In the genomic region with DNA sequence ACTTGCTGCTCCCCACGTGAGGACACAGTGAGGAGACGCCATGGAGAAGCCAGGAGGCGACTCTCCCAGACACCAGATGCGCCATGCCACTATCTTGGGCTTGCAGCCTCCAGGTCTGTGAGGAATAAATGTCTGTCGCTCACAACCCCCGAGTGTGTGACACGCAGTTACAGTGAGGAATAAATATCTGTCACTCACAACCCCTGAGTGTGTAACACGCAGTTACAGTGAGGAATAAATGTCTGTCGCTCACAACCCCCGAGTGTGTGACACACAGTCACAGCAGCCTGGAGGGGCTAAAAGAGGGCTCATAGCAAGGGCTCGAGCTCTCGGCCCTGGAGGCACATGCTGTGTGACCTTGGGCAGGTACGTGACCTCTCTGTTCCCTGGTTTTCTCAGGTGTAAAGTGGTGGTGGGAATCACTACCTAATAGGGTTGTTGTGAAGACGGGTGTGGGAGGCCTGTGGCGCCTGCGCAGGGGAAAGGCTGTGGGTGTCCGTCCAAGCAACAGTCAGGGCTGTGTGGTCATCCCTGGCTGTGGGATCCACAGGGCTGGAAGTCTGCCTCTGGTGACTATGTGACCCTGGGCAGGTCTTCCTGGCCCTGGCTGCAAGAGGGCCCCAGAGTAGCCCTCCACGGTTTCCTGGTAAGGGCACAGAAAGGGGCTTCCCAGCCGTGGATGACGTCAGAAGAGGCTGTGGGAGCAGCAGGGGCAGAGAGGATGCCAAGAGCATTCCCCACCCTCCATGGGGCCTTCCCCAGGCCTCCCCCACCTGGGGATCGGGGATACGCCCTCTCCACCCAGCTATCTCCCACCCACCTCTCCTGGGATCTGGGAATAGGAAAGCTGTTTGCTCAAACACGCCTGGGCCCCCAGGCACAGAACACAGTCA, we compare ENCODE assay signal across 34 cellular contexts.
"Had no signal": no experiment of that assay in that cellular context is flagged by ENCODE, and none has a peak within 500 bp of the region (broad histone marks: within the 10 kb centered on the region; RNA-seq: fewer than 3 reads in every experiment).

No MANE protein-coding gene starts in this region.

- H3K27ac ChIP-seq: adrenal gland, body of pancreas, breast epithelium, Peyer's patch, VCaP had no signal

- H3K27me3 Mint-ChIP-seq: activated B cell treated with CpG ODN at 0.5 μM for 24 hours; activated CD4-positive, alpha-beta memory T cell treated with anti-CD3 and anti-CD28 coated beads for 36 hours; T-helper 17 cell had no signal

- H3K27ac Mint-ChIP-seq: activated B cell treated with CpG ODN at 0.5 μM for 24 hours; activated CD4-positive, alpha-beta memory T cell treated with anti-CD3 and anti-CD28 coated beads for 36 hours; activated naive CD4-positive, alpha-beta T cell treated with anti-CD3 and anti-CD28 coated beads for 36 hours; activated T-helper 1 cell treated with anti-CD3 and anti-CD28 coated beads, Interleukin-12 subunit alpha, Interleukin-12 subunit beta, Interleukin-2, Interleukin-4 antibody, amounts not matched to agents 30 ng/mL and 10 ng/mL and 1 ng/mL, durations not matched to agents 14 hours and 24 hours and 36 hours; T-cell; T-helper 17 cell had no signal

- ATAC-seq: activated naive CD4-positive, alpha-beta T cell treated with anti-CD3 and anti-CD28 coated beads, Interleukin-2, amount 50 U/mL, for 72 hours; activated T-cell treated with anti-CD3 and anti-CD28 coated beads, Interleukin-2, amount 50 U/mL, for 4 hours; body of pancreas; PC-3; SK-N-SH treated with all-trans-retinoic acid at 6 μM for 48 hours; T-cell; T-helper 17 cell had no signal

- H3K4me1 ChIP-seq: adrenal gland, body of pancreas, breast epithelium, Peyer's patch had no signal

- H3K9me3 Mint-ChIP-seq: activated B cell treated with CpG ODN at 0.5 μM for 24 hours; activated CD4-positive, alpha-beta memory T cell treated with anti-CD3 and anti-CD28 coated beads for 36 hours; activated naive CD4-positive, alpha-beta T cell treated with anti-CD3 and anti-CD28 coated beads for 36 hours; activated naive CD4-positive, alpha-beta T cell treated with anti-CD3 and anti-CD28 coated beads, Interleukin-2, amount 50 U/mL, for 72 hours; activated T-cell treated with anti-CD3 and anti-CD28 coated beads, Interleukin-2, amount 50 U/mL, for 4 hours; activated T-helper 1 cell treated with anti-CD3 and anti-CD28 coated beads, Interleukin-12 subunit alpha, Interleukin-12 subunit beta, Interleukin-2, Interleukin-4 antibody, amounts not matched to agents 30 ng/mL and 10 ng/mL and 1 ng/mL, durations not matched to agents 14 hours and 24 hours and 36 hours; T-cell had no signal

- H3K4me1 Mint-ChIP-seq: activated B cell treated with CpG ODN at 0.5 μM for 24 hours, T-cell, T-helper 17 cell had no signal

- H3K4me3 ChIP-seq: adrenal gland, body of pancreas, breast epithelium, Peyer's patch had no signal

- DNase-seq: activated B cell treated with CpG ODN at 0.5 μM for 24 hours; activated CD4-positive, alpha-beta memory T cell treated with anti-CD3 and anti-CD28 coated beads for 36 hours; activated CD4-positive, alpha-beta T cell treated with anti-CD3 and anti-CD28 coated beads for 4 hours; activated CD4-positive, alpha-beta T cell treated with anti-CD3 and anti-CD28 coated beads, Interleukin-2, amount 50 U/mL, for 1 hour; activated CD4-positive, CD25-positive, alpha-beta regulatory T cell treated with anti-CD3 and anti-CD28 coated beads, Interleukin-2, amount 50 U/mL, for 72 hours; activated CD8-positive, alpha-beta memory T cell treated with anti-CD3 and anti-CD28 coated beads, Interleukin-2, amount 50 U/mL, for 4 hours; activated gamma-delta T cell treated with Interleukin-2 at 50 U/mL for 16 hours; activated naive CD4-positive, alpha-beta T cell treated with anti-CD3 and anti-CD28 coated beads for 36 hours; activated T-cell treated with anti-CD3 and anti-CD28 coated beads for 4 hours; activated T-cell treated with anti-CD3 and anti-CD28 coated beads, Interleukin-2, amount 50 U/mL, for 4 hours; adrenal gland; body of pancreas; central memory CD4-positive, alpha-beta T cell; KG1; NCI-H1092 treated with DMSO at 0.1 percent for 48 hours; NCI-H1417; NCI-H187 treated with DMSO at 0.1 percent for 48 hours; NCI-H2081; NCI-H226; NCI-H524 treated with DMSO at 0.1 percent for 48 hours; NCI-H748 treated with DMSO at 0.1 percent for 48 hours; NK-92 treated with Interleukin-12 subunit alpha and Interleukin-12 subunit beta, amount 100 ng/mL, for 24 hours; PC-3; Peyer's patch; RPMI8226; SIG-M5; T-cell; T-helper 17 cell had no signal

- H3K4me3 Mint-ChIP-seq: activated B cell treated with CpG ODN at 0.5 μM for 24 hours; activated CD4-positive, alpha-beta memory T cell treated with anti-CD3 and anti-CD28 coated beads for 36 hours; activated naive CD4-positive, alpha-beta T cell treated with anti-CD3 and anti-CD28 coated beads for 36 hours; activated T-cell treated with anti-CD3 and anti-CD28 coated beads, Interleukin-2, amount 50 U/mL, for 4 hours; activated T-helper 1 cell treated with anti-CD3 and anti-CD28 coated beads, Interleukin-12 subunit alpha, Interleukin-12 subunit beta, Interleukin-2, Interleukin-4 antibody, amounts not matched to agents 30 ng/mL and 10 ng/mL and 1 ng/mL, durations not matched to agents 14 hours and 24 hours and 36 hours; T-cell; T-helper 17 cell had no signal

- H3K9me3 ChIP-seq: adrenal gland, body of pancreas, breast epithelium, Peyer's patch had no signal

- FAIRE-seq: astrocyte had no signal

- H3K36me3 ChIP-seq: adrenal gland, breast epithelium, Peyer's patch had no signal

- H3K27me3 ChIP-seq: adrenal gland, body of pancreas, breast epithelium, Peyer's patch had no signal
